In genomic region chr14:104792101-104792884, GRCh38 we compare ENCODE assay signal across 11 cellular contexts. TPM values are rescaled to one million over a fixed set of nuclear protein-coding genes. Genes with fewer than 3 reads are reported as not detected.
DNase-seq lines count a peak whose midpoint lies in the region; ATAC-seq and TF ChIP-seq lines count a peak whose summit lies in the region.
"Had no signal": no experiment of that assay in that cellular context is flagged by ENCODE, and none has a peak within 500 bp of the region (broad histone marks: within the 10 kb centered on the region; RNA-seq: fewer than 3 reads in every experiment).

No MANE protein-coding gene starts in this region.

- H3K79me1 ChIP-seq in IMR-90 (ENCODE audit: low read depth in 1 of 2, low read length in 2 of 2): peaks cover 3 to 67% of the 10 kb centered on the region in 2 experiments; a peak in 3 of 4 replicates

- H3K9me3 ChIP-seq in BLaER1 treated with 17β-estradiol and CSF1 and Interleukin-3, amounts not matched to agents 10 nM and 100 nM (replicated peaks in 1 of 11): no peaks in the 10 kb centered on the region
- H3K9me3 ChIP-seq in IMR-90 (ENCODE audit: control insufficient read depth, insufficient read depth, low read length) (no peaks in the 10 kb centered on the region), uterus (no peaks in the 10 kb centered on the region)
- H3K9me3 ChIP-seq: BE2C had no signal

- H2BK5ac ChIP-seq in IMR-90 (ENCODE audit: low read depth, low read length, poor library complexity, severe bottlenecking): no peak overlapping the region

- no peak overlapping the region for H2AK5ac ChIP-seq in IMR-90 (ENCODE audit: low read depth, low read length)

- no peak overlapping the region for H3K4ac ChIP-seq in IMR-90 (ENCODE audit: low read depth, low read length)

- H4K20me1 ChIP-seq in BLaER1 treated with 17β-estradiol and CSF1 and Interleukin-3, amounts not matched to agents 10 nM and 100 nM: peaks cover 46 to 79% (median 78%) of the 10 kb centered on the region in 11 experiments
- H4K20me1 ChIP-seq in IMR-90 (ENCODE audit: insufficient read depth, low read length): peaks cover 76% of the 10 kb centered on the region

- TF ChIP-seq RAD21 in IMR-90 (IDR thresholded peaks at IDR 0.05; ENCODE audit: low read length): no peak

- no peak for TF ChIP-seq POLR2A in IMR-90 (IDR thresholded peaks at IDR 0.05; ENCODE audit: low read depth, low read length)
- no peak for TF ChIP-seq POLR2A in uterus (IDR thresholded peaks at IDR 0.05)

- peak overlapping the region; percentile 81 for H2AK9ac ChIP-seq in IMR-90 (replicated peaks; ENCODE audit: low read depth, low read length, poor library complexity)

- H2AFZ ChIP-seq in IMR-90 (replicated peaks; ENCODE audit: low read length, poor library complexity): no peak overlapping the region

- in situ Hi-C loops in IMR-90 (cut with MboI; ENCODE audit: low sequenced_read_pairs): no loop called here

- peaks cover 0 to 10% (median 5%) of the 10 kb centered on the region in 11 experiments; a peak in 8 of 22 replicates for H3K27me3 ChIP-seq in BLaER1 treated with 17β-estradiol and CSF1 and Interleukin-3, amounts not matched to agents 10 nM and 100 nM
- H3K27me3 ChIP-seq in IMR-90 (ENCODE audit: control insufficient read depth, insufficient read depth, low read length) (no peaks in the 10 kb centered on the region), uterus (no peaks in the 10 kb centered on the region)
- H3K27me3 ChIP-seq: BE2C had no signal

- peak overlapping the region in 3 of 10 experiments; percentile 4 to 97 (median 5); a peak in 1 of 20 replicates for H3K4me3 ChIP-seq in BLaER1 treated with 17β-estradiol and CSF1 and Interleukin-3, amounts not matched to agents 10 nM and 100 nM
- H3K4me3 ChIP-seq in IMR-90 (ENCODE audit: insufficient read depth, low read depth, low read length) (no peak overlapping the region), uterus (no peak overlapping the region)

- TF ChIP-seq CTCF in IMR-90 (conservative IDR thresholded peaks at IDR 0.05; ENCODE audit: low read depth, low read length): no peak
- TF ChIP-seq CTCF in uterus (IDR thresholded peaks at IDR 0.05): no peak

- H3K36me3 Mint-ChIP-seq in effector memory CD8-positive, alpha-beta T cell (ENCODE audit: insufficient read depth): peaks cover 24% of the 10 kb centered on the region
- no peaks in the 10 kb centered on the region for H3K36me3 Mint-ChIP-seq in natural killer cell treated with Interleukin-12 subunit alpha and Interleukin-12 subunit beta and Interleukin-15 and Interleukin-18, amount 100 ng/mL, for 72 hours
- peaks cover 13% of the 10 kb centered on the region for H3K36me3 Mint-ChIP-seq in T-helper 2 cell treated with Interferon-gamma antibody and Interleukin-4, amounts not matched to agents 5 μg/mL and 100 μg/mL, for 36 hours (ENCODE audit: low read depth)

- peaks cover 10% of the 10 kb centered on the region for H3K9me1 ChIP-seq in IMR-90 (ENCODE audit: insufficient read depth, low read length)

- H3K4me1 Mint-ChIP-seq in effector memory CD8-positive, alpha-beta T cell (ENCODE audit: low read depth in 2 of 2): peaks cover 31 to 44% of the 10 kb centered on the region in 2 donors
- H3K4me1 Mint-ChIP-seq in natural killer cell treated with Interleukin-12 subunit alpha and Interleukin-12 subunit beta and Interleukin-15 and Interleukin-18, amount 100 ng/mL, for 72 hours (ENCODE audit: low read depth in 2 of 2): peaks cover 21 to 22% of the 10 kb centered on the region in 2 donors
- peaks cover 25% of the 10 kb centered on the region for H3K4me1 Mint-ChIP-seq in T-helper 2 cell treated with Interferon-gamma antibody and Interleukin-4, amounts not matched to agents 5 μg/mL and 100 μg/mL, for 36 hours (ENCODE audit: low read depth)

- peaks cover 78 to 87% (median 83%) of the 10 kb centered on the region in 10 experiments for H3K4me1 ChIP-seq in BLaER1 treated with 17β-estradiol and CSF1 and Interleukin-3, amounts not matched to agents 10 nM and 100 nM
- peaks cover 18% of the 10 kb centered on the region for H3K4me1 ChIP-seq in IMR-90 (ENCODE audit: control insufficient read depth, insufficient read depth, low read length)
- peaks cover 0 to 15% of the 10 kb centered on the region in 2 donors for H3K4me1 ChIP-seq in uterus

- H4K8ac ChIP-seq in IMR-90 (ENCODE audit: low read depth in 2 of 2, low read length in 2 of 2): no peak overlapping the region

- H3K9me3 Mint-ChIP-seq in effector memory CD8-positive, alpha-beta T cell: no peaks in the 10 kb centered on the region
- H3K9me3 Mint-ChIP-seq in natural killer cell treated with Interleukin-12 subunit alpha and Interleukin-12 subunit beta and Interleukin-15 and Interleukin-18, amount 100 ng/mL, for 72 hours: no peaks in the 10 kb centered on the region
- no peaks in the 10 kb centered on the region for H3K9me3 Mint-ChIP-seq in T-helper 2 cell treated with Interferon-gamma antibody and Interleukin-4, amounts not matched to agents 5 μg/mL and 100 μg/mL, for 36 hours

- no TSS peak for BruUV-seq in IMR-90 (replicated peaks; lab: Mats Ljungman, UMichigan)

- POLR2A ChIA-PET in IMR-90 (lab: Charles Lee; ENCODE audit: unreplicated experiment): no interaction called here

- peak overlapping the region; percentile 93 to 99 (median 98); a peak in 21 of 22 replicates for H3K9ac ChIP-seq in BLaER1 treated with 17β-estradiol and CSF1 and Interleukin-3, amounts not matched to agents 10 nM and 100 nM
- no peak overlapping the region for H3K9ac ChIP-seq in IMR-90 (ENCODE audit: low read depth, low read length)

- no peak overlapping the region for H3K18ac ChIP-seq in IMR-90 (ENCODE audit: low read depth, low read length)

- dilution Hi-C loops in IMR-90 (cut with HindIII; ENCODE audit: low sequenced_read_pairs, unreplicated experiment): no loop called here

- CTCF ChIA-PET in IMR-90 (lab: Yijun Ruan, JAX): no interaction called here

- intact Hi-C loops in IMR-90 (cut with micrococcal nuclease) (no loop called here), uterus (cut with DNase I; ENCODE audit: low total_unique reads) (no loop called here)

- H3K14ac ChIP-seq in IMR-90 (replicated peaks; ENCODE audit: low read depth, low read length): no peak overlapping the region

- no peak overlapping the region for H4K91ac ChIP-seq in IMR-90 (ENCODE audit: insufficient read depth, low read depth, low read length)

- H3K36me3 ChIP-seq in BLaER1 treated with 17β-estradiol and CSF1 and Interleukin-3, amounts not matched to agents 10 nM and 100 nM: peaks cover 40 to 65% (median 55%) of the 10 kb centered on the region in 11 experiments
- H3K36me3 ChIP-seq in IMR-90 (ENCODE audit: control insufficient read depth, insufficient read depth, low read length): peaks cover 41% of the 10 kb centered on the region
- no peaks in the 10 kb centered on the region for H3K36me3 ChIP-seq in uterus

- no peak overlapping the region for H4K5ac ChIP-seq in IMR-90 (ENCODE audit: low read depth, low read length)

- DNase-seq in IMR-90 (no peak), uterus (no peak), NCI-H1694 treated with DMSO at 0.1 percent for 48 hours (lab: John Stamatoyannopoulos, UW) (no peak)
- no peak for DNase-seq in effector memory CD8-positive, alpha-beta T cell
- DNase-seq in natural killer cell treated with Interleukin-12 subunit alpha and Interleukin-12 subunit beta and Interleukin-15 and Interleukin-18, amount 100 ng/mL, for 72 hours (ENCODE audit: low spot score): no peak
- DNase-seq in T-helper 2 cell treated with Interferon-gamma antibody and Interleukin-4, amounts not matched to agents 5 μg/mL and 100 μg/mL, for 36 hours (ENCODE audit: low spot score): no peak
- DNase-seq: activated effector memory CD4-positive, alpha-beta T cell treated with anti-CD3 and anti-CD28 coated beads, Interleukin-2, amount 50 U/mL, for 16 hours; BE2C; NCI-H524 treated with DMSO at 0.1 percent for 48 hours had no signal

- H2BK20ac ChIP-seq in IMR-90 (ENCODE audit: low read depth, low read length): no peak overlapping the region

- H3K27me3 Mint-ChIP-seq in effector memory CD8-positive, alpha-beta T cell: no peaks in the 10 kb centered on the region
- H3K27me3 Mint-ChIP-seq in natural killer cell treated with Interleukin-12 subunit alpha and Interleukin-12 subunit beta and Interleukin-15 and Interleukin-18, amount 100 ng/mL, for 72 hours: no peaks in the 10 kb centered on the region
- no peaks in the 10 kb centered on the region for H3K27me3 Mint-ChIP-seq in T-helper 2 cell treated with Interferon-gamma antibody and Interleukin-4, amounts not matched to agents 5 μg/mL and 100 μg/mL, for 36 hours (ENCODE audit: low read depth)

- H3K4me3 Mint-ChIP-seq in effector memory CD8-positive, alpha-beta T cell: peak overlapping the region; percentile 87 to 89
- peak overlapping the region; percentile 89 for H3K4me3 Mint-ChIP-seq in natural killer cell treated with Interleukin-12 subunit alpha and Interleukin-12 subunit beta and Interleukin-15 and Interleukin-18, amount 100 ng/mL, for 72 hours
- H3K4me3 Mint-ChIP-seq in T-helper 2 cell treated with Interferon-gamma antibody and Interleukin-4, amounts not matched to agents 5 μg/mL and 100 μg/mL, for 36 hours: no peak overlapping the region

- H3K27ac Mint-ChIP-seq in effector memory CD8-positive, alpha-beta T cell: peak overlapping the region; percentile 88
- peak overlapping the region in 1 of 2 donors; percentile 15 for H3K27ac Mint-ChIP-seq in natural killer cell treated with Interleukin-12 subunit alpha and Interleukin-12 subunit beta and Interleukin-15 and Interleukin-18, amount 100 ng/mL, for 72 hours
- H3K27ac Mint-ChIP-seq in T-helper 2 cell treated with Interferon-gamma antibody and Interleukin-4, amounts not matched to agents 5 μg/mL and 100 μg/mL, for 36 hours: no peak overlapping the region

- 84% methylated on average over 10 of the region's 25 CpGs; no CpG with 5 or more reads in 1 of the 2 experiments for WGBS in IMR-90 (ENCODE audit: extremely low coverage in 2 of 2, insufficient read length in 1 of 2), 2 experiments

- ATAC-seq in IMR-90 (ENCODE audit: low read depth): no peak
- no peak for ATAC-seq in effector memory CD8-positive, alpha-beta T cell (replicated peaks)
- ATAC-seq in natural killer cell treated with Interleukin-12 subunit alpha and Interleukin-12 subunit beta and Interleukin-15 and Interleukin-18, amount 100 ng/mL, for 72 hours: no peak
- ATAC-seq in HG03025 (IDR thresholded peaks at IDR 0.05; ENCODE audit: low FRiP score, unreplicated experiment): no peak

- no peak overlapping the region for H3K23ac ChIP-seq in IMR-90 (ENCODE audit: low read depth, low read length)

- H3K4me2 ChIP-seq in BLaER1 treated with 17β-estradiol and CSF1 and Interleukin-3, amounts not matched to agents 10 nM and 100 nM: peak overlapping the region; percentile 93 to 100 (median 97)
- H3K4me2 ChIP-seq in IMR-90 (ENCODE audit: low read depth, low read length): no peak overlapping the region

- H2BK15ac ChIP-seq in IMR-90 (ENCODE audit: low read depth, low read length): no peak overlapping the region

- H3K27ac ChIP-seq in BLaER1 treated with 17β-estradiol and CSF1 and Interleukin-3, amounts not matched to agents 10 nM and 100 nM: peak overlapping the region in 9 of 11 experiments; percentile 6 to 96 (median 46); a peak in 14 of 22 replicates
- H3K27ac ChIP-seq in IMR-90 (ENCODE audit: insufficient read depth, low read length) (no peak overlapping the region), uterus (no peak overlapping the region)

- no peak overlapping the region for H3K56ac ChIP-seq in IMR-90 (ENCODE audit: extremely low read depth, insufficient read depth, low read length)

- H2BK120ac ChIP-seq in IMR-90 (ENCODE audit: low read depth, low read length): no peak overlapping the region

RNA-seq across cellular contexts. Expression of gene AKT1, which starts 3.3 kb away (rescaled TPM):
- total RNA-seq in IMR-90 (2012; rRNA removed) (182 and 193 TPM in 2 replicates), uterus (100 to 1,000 TPM in 2 of 4 donors, 10 to 100 TPM in 2; 42.9 to 121 (median 101) TPM)
- 221 and 242 TPM in 2 replicates for polyA plus RNA-seq in IMR-90 (2012; rRNA removed)
- 248 and 535 TPM in 2 replicates for polyA plus RNA-seq in IMR-90 (2012; cell fraction: cytosol; rRNA removed)
- polyA plus RNA-seq in IMR-90 (2012; cell fraction: nucleus; rRNA removed; ENCODE audit: low replicate concordance): 317 and 551 TPM in 2 replicates
- total RNA-seq in natural killer cell treated with Interleukin-12 subunit alpha and Interleukin-12 subunit beta and Interleukin-15 and Interleukin-18, amount 100 ng/mL, for 72 hours: 100 to 1,000 TPM; 128 to 229 TPM

RNA-seq across cellular contexts. Expression of gene ZBTB42, which starts 8.6 kb away (rescaled TPM):
- total RNA-seq in IMR-90 (2012; rRNA removed): 1.1 and 1.3 TPM in 2 replicates
- polyA plus RNA-seq in IMR-90 (2012; rRNA removed): 2.3 and 3.6 TPM in 2 replicates
- polyA plus RNA-seq in IMR-90 (2012; cell fraction: cytosol; rRNA removed): 1.7 and 3.3 TPM in 2 replicates
- polyA plus RNA-seq in IMR-90 (2012; cell fraction: nucleus; rRNA removed; ENCODE audit: low replicate concordance): 1.2 and 2.1 TPM in 2 replicates
- total RNA-seq in natural killer cell treated with Interleukin-12 subunit alpha and Interleukin-12 subunit beta and Interleukin-15 and Interleukin-18, amount 100 ng/mL, for 72 hours: 1 to 10 TPM; 1.3 to 3.0 TPM
- 1 to 10 TPM in 3 of 4 donors, under 1 TPM in 1; under 0.01 to 8.4 (median 3.9) TPM for total RNA-seq in uterus

RNA-seq across cellular contexts. Expression of gene SIVA1, which starts 39.3 kb away (rescaled TPM):
- 132 and 166 TPM in 2 replicates for total RNA-seq in IMR-90 (2012; rRNA removed)
- 184 and 248 TPM in 2 replicates for polyA plus RNA-seq in IMR-90 (2012; rRNA removed)
- 392 and 403 TPM in 2 replicates for polyA plus RNA-seq in IMR-90 (2012; cell fraction: cytosol; rRNA removed)
- polyA plus RNA-seq in IMR-90 (2012; cell fraction: nucleus; rRNA removed; ENCODE audit: low replicate concordance): 69.2 and 188 TPM in 2 replicates
- total RNA-seq in natural killer cell treated with Interleukin-12 subunit alpha and Interleukin-12 subunit beta and Interleukin-15 and Interleukin-18, amount 100 ng/mL, for 72 hours: 100 to 1,000 TPM in 1 of 2 donors, 10 to 100 TPM in 1; 74.5 to 157 TPM
- 100 to 1,000 TPM in 3 of 4 donors, 10 to 100 TPM in 1; 79.4 to 366 (median 239) TPM for total RNA-seq in uterus

Comparison
In these comparisons a context has a peak if more than half of its experiments do, and no peak if none do; other contexts are left out.
1. H3K27ac ChIP-seq: peak in BLaER1 treated with 17β-estradiol and CSF1 and Interleukin-3, amounts not matched to agents 10 nM and 100 nM (9 of 11); none in IMR-90 (single experiment) and uterus (0 of 2).